Comparison of ENCODE assay signal across 8 cellular contexts in genomic region chr18:59084286-59084779, GRCh38. TPM values are rescaled to one million over a fixed set of nuclear protein-coding genes. Genes with fewer than 3 reads are reported as not detected.
A peak's percentile ranks its signal among the peaks of the same experiment; 100 is the strongest.
DNase-seq lines count a peak whose midpoint lies in the region; ATAC-seq, FAIRE-seq and TF ChIP-seq lines count a peak whose summit lies in the region.

No MANE protein-coding gene starts in this region.

- intact Hi-C loops in ascending aorta (cut with DNase I): loop anchor here (10.0 kb wide), 1 partner anchor 310 kb away; no protein-coding TSS in a partner anchor

- peak; percentile 42 to 84 (median 79) for TF ChIP-seq CTCF in ascending aorta (IDR thresholded peaks at IDR 0.05)

- no peak for TF ChIP-seq POLR2A in H54 (IDR thresholded peaks at IDR 0.05; ENCODE audit: low read depth, low read length)

- H3K4me3 ChIP-seq in CD4-positive, CD25-positive, alpha-beta regulatory T cell (ENCODE audit: low read depth, low read length): no peak overlapping the region
- no peak overlapping the region for H3K4me3 ChIP-seq in ascending aorta
- no peak overlapping the region for H3K4me3 ChIP-seq in skeletal muscle cell (ENCODE audit: low read depth, low read length)

- H3K27me3 Mint-ChIP-seq in CD4-positive, CD25-positive, alpha-beta regulatory T cell: peaks cover 28% of the 10 kb centered on the region
- peaks cover 15% of the 10 kb centered on the region for H3K27me3 Mint-ChIP-seq in T-helper 2 cell treated with Interferon-gamma antibody and Interleukin-4, amounts not matched to agents 5 μg/mL and 100 μg/mL, for 36 hours (ENCODE audit: low read depth)

- no peaks in the 10 kb centered on the region for H3K9me3 Mint-ChIP-seq in CD4-positive, CD25-positive, alpha-beta regulatory T cell
- H3K9me3 Mint-ChIP-seq in T-helper 2 cell treated with Interferon-gamma antibody and Interleukin-4, amounts not matched to agents 5 μg/mL and 100 μg/mL, for 36 hours: no peaks in the 10 kb centered on the region

- no peaks in the 10 kb centered on the region for H3K36me3 Mint-ChIP-seq in CD4-positive, CD25-positive, alpha-beta regulatory T cell
- H3K36me3 Mint-ChIP-seq in T-helper 2 cell treated with Interferon-gamma antibody and Interleukin-4, amounts not matched to agents 5 μg/mL and 100 μg/mL, for 36 hours (ENCODE audit: low read depth): no peaks in the 10 kb centered on the region

- peak; percentile 76 to 81 for ATAC-seq in CD4-positive, CD25-positive, alpha-beta regulatory T cell (ENCODE audit: low read depth in 2 of 2)

- no peak overlapping the region for H3K27ac Mint-ChIP-seq in CD4-positive, CD25-positive, alpha-beta regulatory T cell
- H3K27ac Mint-ChIP-seq in T-helper 2 cell treated with Interferon-gamma antibody and Interleukin-4, amounts not matched to agents 5 μg/mL and 100 μg/mL, for 36 hours: no peak overlapping the region

- peaks cover 6 to 14% (median 8%) of the 10 kb centered on the region in 4 donors for H3K4me1 Mint-ChIP-seq in CD4-positive, CD25-positive, alpha-beta regulatory T cell
- peaks cover 3% of the 10 kb centered on the region for H3K4me1 Mint-ChIP-seq in T-helper 2 cell treated with Interferon-gamma antibody and Interleukin-4, amounts not matched to agents 5 μg/mL and 100 μg/mL, for 36 hours (ENCODE audit: low read depth)

- H3K36me3 ChIP-seq in CD4-positive, CD25-positive, alpha-beta regulatory T cell (ENCODE audit: control insufficient read depth, insufficient read depth, low read length): no peaks in the 10 kb centered on the region
- no peaks in the 10 kb centered on the region for H3K36me3 ChIP-seq in ascending aorta

- H3K4me3 Mint-ChIP-seq in CD4-positive, CD25-positive, alpha-beta regulatory T cell: peak overlapping the region in 1 of 4 donors; percentile 50
- no peak overlapping the region for H3K4me3 Mint-ChIP-seq in T-helper 2 cell treated with Interferon-gamma antibody and Interleukin-4, amounts not matched to agents 5 μg/mL and 100 μg/mL, for 36 hours

- H3K27me3 ChIP-seq in CD4-positive, CD25-positive, alpha-beta regulatory T cell (ENCODE audit: control insufficient read depth, insufficient read depth, low read length): no peaks in the 10 kb centered on the region
- no peaks in the 10 kb centered on the region for H3K27me3 ChIP-seq in ascending aorta

- H3K27ac ChIP-seq in CD4-positive, CD25-positive, alpha-beta regulatory T cell (ENCODE audit: insufficient read depth, low read length, poor library complexity, severe bottlenecking): no peak overlapping the region
- H3K27ac ChIP-seq in ascending aorta: no peak overlapping the region

- H3K9me3 ChIP-seq in CD4-positive, CD25-positive, alpha-beta regulatory T cell (ENCODE audit: control insufficient read depth in 2 of 2, low read length in 2 of 2): no peaks in the 10 kb centered on the region
- H3K9me3 ChIP-seq in ascending aorta: no peaks in the 10 kb centered on the region

- H3K4me1 ChIP-seq in CD4-positive, CD25-positive, alpha-beta regulatory T cell (ENCODE audit: control insufficient read depth, insufficient read depth, low read length, poor library complexity, severe bottlenecking): peaks cover 5% of the 10 kb centered on the region
- no peaks in the 10 kb centered on the region for H3K4me1 ChIP-seq in ascending aorta

- FAIRE-seq in H54 (lab: Jason Lieb, UNC): no peak

- DNase-seq in CD4-positive, CD25-positive, alpha-beta regulatory T cell: peak; percentile 43 to 79 (median 58)
- DNase-seq in H54 (ENCODE audit: insufficient read length, low spot score) (peak; percentile 38), NCI-H1694 (lab: John Stamatoyannopoulos, UW) (peak; percentile 75), ascending aorta (ENCODE audit: low spot score in 2 of 2) (peak in 1 of 2 donors; percentile 79), hepatic stellate cell (ENCODE audit: low spot score) (peak; percentile 67), skeletal muscle cell (ENCODE audit: low read depth) (peak; percentile 27), OCI-M2 (lab: John Stamatoyannopoulos, UW; ENCODE audit: unreplicated experiment) (no peak)
- peak; percentile 53 for DNase-seq in T-helper 2 cell treated with Interferon-gamma antibody and Interleukin-4, amounts not matched to agents 5 μg/mL and 100 μg/mL, for 36 hours (ENCODE audit: low spot score)

RNA-seq across cellular contexts. Expression of gene SEC11C, which starts 55.4 kb away (rescaled TPM):
- 80.4 TPM for total RNA-seq in CD4-positive, CD25-positive, alpha-beta regulatory T cell
- polyA plus RNA-seq in CD4-positive, CD25-positive, alpha-beta regulatory T cell: 100 to 1,000 TPM; 180 to 279 (median 231) TPM
- total RNA-seq in ascending aorta: 6.2 TPM

Comparison
In these comparisons a context has a peak if more than half of its experiments do, and no peak if none do; other contexts are left out.
1. RNA of gene SEC11C, which starts 55.4 kb away (total RNA-seq): 80.4 TPM in CD4-positive, CD25-positive, alpha-beta regulatory T cell (single experiment); 6.2 TPM in ascending aorta (single experiment); every median in the first group is over 10 times any median in the second.